Comparison of ENCODE assay signal across 17 cellular contexts in the genomic region with DNA sequence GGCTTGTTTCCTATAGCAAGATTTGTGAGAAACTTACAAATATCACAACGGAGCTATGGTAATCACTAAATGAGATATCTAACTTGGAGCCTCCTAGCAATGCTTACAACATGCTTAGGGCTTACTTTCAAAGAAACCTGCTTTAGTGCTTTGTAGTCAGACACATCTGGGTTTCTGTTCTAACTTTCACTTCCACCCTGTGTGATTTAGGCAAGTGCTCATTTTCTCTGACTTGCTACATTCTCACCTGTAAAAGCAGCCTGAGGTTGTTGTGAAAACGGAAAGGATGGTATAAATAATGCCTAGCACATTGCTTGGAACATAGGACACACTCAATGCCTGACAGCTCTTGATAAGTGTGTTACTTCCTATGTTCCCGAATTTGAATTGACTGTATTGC. TPM values are rescaled to one million over a fixed set of nuclear protein-coding genes. Genes with fewer than 3 reads are reported as not detected.
A peak's percentile ranks its signal among the peaks of the same experiment; 100 is the strongest.
DNase-seq lines count a peak whose midpoint lies in the region; ATAC-seq and TF ChIP-seq lines count a peak whose summit lies in the region.
"Had no signal": no experiment of that assay in that cellular context is flagged by ENCODE, and none has a peak within 500 bp of the region (broad histone marks: within the 10 kb centered on the region; RNA-seq: fewer than 3 reads in every experiment).

No MANE protein-coding gene starts in this region.

- POLR2A ChIA-PET in PC-9 (lab: Charles Lee; ENCODE audit: unreplicated experiment): no interaction called here

- no peaks in the 10 kb centered on the region for H3K27me3 ChIP-seq in KMS-11 (ENCODE audit: insufficient read depth, low read depth)
- no peaks in the 10 kb centered on the region; the same call in 1 of the 2 replicates for H3K27me3 ChIP-seq in PC-9 (ENCODE audit: insufficient read depth, low read depth)
- H3K27me3 ChIP-seq in tibial nerve: no peaks in the 10 kb centered on the region
- H3K27me3 ChIP-seq in prostate gland (replicated peaks; ENCODE audit: insufficient read depth): no peaks in the 10 kb centered on the region

- no peak overlapping the region for H3K4me3 ChIP-seq in KMS-11 (IDR thresholded peaks at IDR 0.05; ENCODE audit: insufficient read depth, low read depth, low read length)
- no peak overlapping the region for H3K4me3 ChIP-seq in PC-9
- no peak overlapping the region for H3K4me3 ChIP-seq in tibial nerve
- no peak overlapping the region for H3K4me3 ChIP-seq in prostate gland
- H3K4me3 ChIP-seq: psoas muscle, SJSA1 had no signal

- H4K20me1 ChIP-seq in KMS-11 (ENCODE audit: insufficient read depth): no peaks in the 10 kb centered on the region
- H4K20me1 ChIP-seq in PC-9 (ENCODE audit: insufficient read depth): no peaks in the 10 kb centered on the region

- no peaks in the 10 kb centered on the region for H3K9me3 ChIP-seq in PC-9 (ENCODE audit: insufficient read depth, low read depth)
- no peaks in the 10 kb centered on the region for H3K9me3 ChIP-seq in tibial nerve
- no peaks in the 10 kb centered on the region for H3K9me3 ChIP-seq in prostate gland
- H3K9me3 ChIP-seq: SJSA1 had no signal

- H3K36me3 ChIP-seq in KMS-11 (ENCODE audit: insufficient read depth) (no peaks in the 10 kb centered on the region), PC-9 (ENCODE audit: low read depth) (no peaks in the 10 kb centered on the region), tibial nerve (no peaks in the 10 kb centered on the region), prostate gland (no peaks in the 10 kb centered on the region)
- H3K36me3 ChIP-seq: SJSA1 had no signal

- H3K9me2 ChIP-seq in PC-9 (ENCODE audit: insufficient read depth): no peaks in the 10 kb centered on the region; the same call in 1 of the 2 replicates

- WGBS in tibial nerve, 2 donors: 44 to 49% methylated on average over 3 of the region's 3 CpGs
- WGBS in prostate gland: 30% methylated on average over 3 of the region's 3 CpGs

- in situ Hi-C loops in GM13976 (cut with MboI; ENCODE audit: low sequenced_read_pairs, unreplicated experiment): no loop called here

- TF ChIP-seq POLR2A in tibial nerve (IDR thresholded peaks at IDR 0.05): no peak
- TF ChIP-seq POLR2A in prostate gland (IDR thresholded peaks at IDR 0.05): no peak

- H3K79me2 ChIP-seq in KMS-11 (ENCODE audit: insufficient read depth, low read depth): no peaks in the 10 kb centered on the region
- no peaks in the 10 kb centered on the region for H3K79me2 ChIP-seq in PC-9 (ENCODE audit: low read depth)

- H2AFZ ChIP-seq in KMS-11 (ENCODE audit: low read depth) (no peak overlapping the region), PC-9 (no peak overlapping the region)

- no peak for TF ChIP-seq EP300 in tibial nerve (IDR thresholded peaks at IDR 0.05)

- H3K27ac ChIP-seq in KMS-11 (no peak overlapping the region), PC-9 (no peak overlapping the region), tibial nerve (no peak overlapping the region), prostate gland (no peak overlapping the region)
- H3K27ac ChIP-seq: psoas muscle, SJSA1 had no signal

- intact Hi-C loops in PC-9 (cut with micrococcal nuclease; ENCODE audit: unreplicated experiment) (no loop called here), prostate gland (cut with DNase I) (no loop called here)

- H3F3A ChIP-seq in PC-9 (ENCODE audit: insufficient read depth, low read depth): no peaks in the 10 kb centered on the region

- DNase-seq in GM13976 (ENCODE audit: low spot score): peak; percentile 21
- peak; percentile 17 for DNase-seq in GM20000 (ENCODE audit: low spot score)
- no peak for DNase-seq in PC-9
- no peak for DNase-seq in tibial nerve (ENCODE audit: low spot score in 2 of 2)
- no peak for DNase-seq in prostate gland (ENCODE audit: low spot score)
- no peak for DNase-seq in AG08396 (ENCODE audit: low spot score)
- DNase-seq: activated CD8-positive, alpha-beta memory T cell treated with anti-CD3 and anti-CD28 coated beads, Interleukin-2, amount 50 U/mL, for 48 hours; caudate nucleus; glutamatergic neuron; kidney glomerular epithelial cell; NCI-H2029 treated with DMSO at 0.1 percent for 48 hours; psoas muscle; stimulated activated naive B cell treated with anti-CD40 and anti-IgM and Interleukin-4, amounts not matched to agents 10 μg/mL and 1 μg/mL and 100 μg/mL, for 72 hours had no signal

- H3K4me1 ChIP-seq in KMS-11 (ENCODE audit: low read depth, poor library complexity, severe bottlenecking): peaks cover 32% of the 10 kb centered on the region
- no peaks in the 10 kb centered on the region for H3K4me1 ChIP-seq in PC-9 (replicated peaks; ENCODE audit: insufficient read depth)
- no peaks in the 10 kb centered on the region for H3K4me1 ChIP-seq in tibial nerve
- no peaks in the 10 kb centered on the region for H3K4me1 ChIP-seq in prostate gland (replicated peaks)
- H3K4me1 ChIP-seq: psoas muscle, SJSA1 had no signal

- TF ChIP-seq CTCF in GM13976 (IDR thresholded peaks at IDR 0.05; ENCODE audit: borderline replicate concordance, control extremely low read depth, extremely low read depth, insufficient read depth, missing control alignments) (no peak), GM20000 (IDR thresholded peaks at IDR 0.05; ENCODE audit: extremely low read depth, missing control alignments) (no peak), KMS-11 (conservative IDR thresholded peaks at IDR 0.05; ENCODE audit: low read depth, low read length) (no peak), PC-9 (conservative IDR thresholded peaks at IDR 0.05) (no peak), tibial nerve (IDR thresholded peaks at IDR 0.05) (no peak), prostate gland (IDR thresholded peaks at IDR 0.05) (no peak)

- no peak overlapping the region for H3K9ac ChIP-seq in KMS-11

- BruUV-seq in PC-9 (replicated peaks; lab: Mats Ljungman, UMichigan): no TSS peak

- CTCF ChIA-PET in PC-9 (lab: Charles Lee): no interaction called here

- ATAC-seq in HG02973 (IDR thresholded peaks at IDR 0.05; ENCODE audit: unreplicated experiment): peak; percentile 78
- ATAC-seq: psoas muscle; stimulated activated naive B cell treated with anti-CD40 and anti-IgM and Interleukin-4, amounts not matched to agents 10 μg/mL and 1 μg/mL and 100 μg/mL, for 72 hours had no signal

- H3K4me2 ChIP-seq in KMS-11: peak overlapping the region; percentile 31; the same call in 1 of the 2 replicates
- H3K4me2 ChIP-seq in PC-9: no peak overlapping the region

RNA-seq across cellular contexts. Expression of a gene that starts 45.6 kb away (rescaled TPM):
- not detected in 2 replicates for total RNA-seq in PC-9 (2021)
- total RNA-seq in tibial nerve: 10 to 100 TPM in 1 of 4 donors, 1 to 10 TPM in 3; 7.1 to 15.7 (median 8.4) TPM
- total RNA-seq in prostate gland: under 1 TPM in 1 of 2 donors, not detected in 1; 0.28 TPM
- total RNA-seq: endothelial cell of umbilical vein, SJSA1 had no signal

Comparison
In these comparisons a context has a peak if more than half of its experiments do, and no peak if none do; other contexts are left out.
1. DNase-seq: peak in GM13976 (single experiment) and GM20000 (single experiment); none in PC-9 (0 of 2), tibial nerve (0 of 2), prostate gland (single experiment) and AG08396 (single experiment).